Comparison of ENCODE assay signal across 8 cellular contexts in the genomic region with DNA sequence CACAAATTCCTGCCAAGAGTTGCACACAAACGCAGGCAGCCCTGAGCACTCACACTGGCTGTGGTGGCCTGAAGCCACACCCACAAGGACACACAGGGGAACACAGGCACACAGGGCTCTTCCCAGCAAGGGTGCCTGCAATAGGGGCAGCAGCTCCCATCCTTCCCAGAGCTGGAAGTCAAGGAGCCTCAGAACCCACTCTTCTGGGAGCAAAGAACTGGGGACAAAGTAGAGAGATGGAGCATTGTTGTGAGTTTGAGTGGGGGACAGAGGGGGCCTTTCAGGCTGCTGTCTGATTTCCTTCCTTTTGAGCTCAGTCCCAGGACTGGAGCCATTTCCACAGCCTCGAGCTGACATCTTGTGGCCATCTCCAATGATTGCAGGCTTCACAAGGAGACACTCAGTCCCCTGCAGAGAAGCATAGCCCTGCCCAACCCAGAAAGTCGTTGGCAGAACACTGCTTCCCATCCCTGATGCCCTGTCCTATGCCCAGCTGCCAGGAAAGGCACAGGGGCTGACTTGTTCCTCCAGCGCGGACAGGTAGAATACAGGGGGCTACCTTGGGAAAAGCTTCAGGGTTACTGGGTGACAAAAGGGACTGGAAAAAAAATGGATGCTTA. TPM values are rescaled to one million over a fixed set of nuclear protein-coding genes. Genes with fewer than 3 reads are reported as not detected.
DNase-seq lines count a peak whose midpoint lies in the region; ATAC-seq and TF ChIP-seq lines count a peak whose summit lies in the region.

No MANE protein-coding gene starts in this region.

- H3K4me3 Mint-ChIP-seq in CD4-positive, alpha-beta T cell, result no peak overlapping the region
- no peak overlapping the region for H3K4me3 Mint-ChIP-seq in activated naive CD4-positive, alpha-beta T cell treated with anti-CD3 and anti-CD28 coated beads for 36 hours

- H3K36me3 Mint-ChIP-seq in CD4-positive, alpha-beta T cell (ENCODE audit: low read depth), result no peaks in the 10 kb centered on the region
- H3K36me3 Mint-ChIP-seq in activated naive CD4-positive, alpha-beta T cell treated with anti-CD3 and anti-CD28 coated beads for 36 hours (ENCODE audit: low read depth), result no peaks in the 10 kb centered on the region

- peak in 1 of 10 experiments; percentile 4 for DNase-seq in CD4-positive, alpha-beta T cell
- peak; percentile 61 for DNase-seq in GM19240 (ENCODE audit: insufficient read length, low spot score)
- DNase-seq in NCI-H345 treated with DMSO at 0.1 percent for 48 hours (lab: John Stamatoyannopoulos, UW; ENCODE audit: unreplicated experiment), result peak; percentile 30
- peak; percentile 64 for DNase-seq in activated naive CD4-positive, alpha-beta T cell treated with anti-CD3 and anti-CD28 coated beads for 36 hours
- peak in 1 of 2 donors; percentile 35 for DNase-seq in heart right ventricle
- peak; percentile 73 for DNase-seq in putamen (ENCODE audit: low spot score)

- CTCF ChIA-PET in CD4-positive, alpha-beta T cell (lab: Charles Lee), result interaction anchor here (1.4 kb wide), 1 partner anchor 316 kb away, joined by 5 read pairs; no protein-coding TSS in a partner anchor
- CTCF ChIA-PET in activated naive CD4-positive, alpha-beta T cell treated with anti-CD3 and anti-CD28 coated beads for 36 hours (lab: Charles Lee), result interaction anchor here (0.9 to 2.1 kb wide), 9 partner anchors 10 to 444 kb away, joined by 3 to 9 read pairs (median 3); no protein-coding TSS in a partner anchor

- no peak overlapping the region for H3K27ac Mint-ChIP-seq in CD4-positive, alpha-beta T cell
- H3K27ac Mint-ChIP-seq in activated naive CD4-positive, alpha-beta T cell treated with anti-CD3 and anti-CD28 coated beads for 36 hours, result no peak overlapping the region

- peak; percentile 73 for ATAC-seq in CD4-positive, alpha-beta T cell (ENCODE audit: poor library complexity)
- ATAC-seq in heart right ventricle (peak; percentile 69 to 88 (median 77)), GM18520 (IDR thresholded peaks at IDR 0.05; ENCODE audit: unreplicated experiment) (no peak), GM19324 (IDR thresholded peaks at IDR 0.05; ENCODE audit: low FRiP score, unreplicated experiment) (no peak)

- H3K27ac ChIP-seq in CD4-positive, alpha-beta T cell (ENCODE audit: low read depth, low read length), result no peak overlapping the region
- no peak overlapping the region for H3K27ac ChIP-seq in heart right ventricle

- H3K4me1 ChIP-seq in heart right ventricle, result peaks cover 0 to 16% (median 3%) of the 10 kb centered on the region in 9 donors

- 10 to 20% methylated on average over 5 of the region's 5 CpGs for WGBS in heart right ventricle, 2 donors

- no peaks in the 10 kb centered on the region for H3K27me3 ChIP-seq in CD4-positive, alpha-beta T cell (ENCODE audit: control insufficient read depth, insufficient read depth, low read length)
- H3K27me3 ChIP-seq in heart right ventricle, result peaks cover 0 to 61% (median 43%) of the 10 kb centered on the region in 7 donors

- no peak overlapping the region for H3K4me3 ChIP-seq in heart right ventricle

- intact Hi-C loops in CD4-positive, alpha-beta T cell (cut with DNase I, micrococcal nuclease), result loop anchor here in 1 of 2 experiments (5.0 kb wide), 2 partner anchors 206 to 316 kb away; no protein-coding TSS in a partner anchor
- intact Hi-C loops in activated naive CD4-positive, alpha-beta T cell treated with anti-CD3 and anti-CD28 coated beads for 36 hours (cut with micrococcal nuclease), result loop anchor here (1.0 kb wide), 1 partner anchor 316 kb away; no protein-coding TSS in a partner anchor
- intact Hi-C loops in heart right ventricle (cut with DNase I), result loop anchor here (1.0 to 10.0 kb wide), 14 partner anchors 134 to 544 kb away; partner anchors contain the start of genes PAX2 (in 1 of the 10) and PKD2L1 (in 1 of the 10)

- POLR2A ChIA-PET in CD4-positive, alpha-beta T cell (lab: Charles Lee), result interaction anchor here (0.7 kb wide), 1 partner anchor 11 kb away, joined by 3 read pairs; no protein-coding TSS in a partner anchor

- H3K36me3 ChIP-seq in heart right ventricle, result no peaks in the 10 kb centered on the region

- no peaks in the 10 kb centered on the region for H3K9me3 Mint-ChIP-seq in CD4-positive, alpha-beta T cell
- H3K9me3 Mint-ChIP-seq in activated naive CD4-positive, alpha-beta T cell treated with anti-CD3 and anti-CD28 coated beads for 36 hours, result no peaks in the 10 kb centered on the region

- no peak for TF ChIP-seq CTCF in CD4-positive, alpha-beta T cell (IDR thresholded peaks at IDR 0.05)
- TF ChIP-seq CTCF in heart right ventricle (IDR thresholded peaks at IDR 0.05), result peak in 8 of 9 donors; percentile 30 to 75 (median 64)

- H3K27me3 Mint-ChIP-seq in CD4-positive, alpha-beta T cell, result peaks cover 11% of the 10 kb centered on the region
- peaks cover 10% of the 10 kb centered on the region for H3K27me3 Mint-ChIP-seq in activated naive CD4-positive, alpha-beta T cell treated with anti-CD3 and anti-CD28 coated beads for 36 hours (ENCODE audit: low read depth)

- H3K9me3 ChIP-seq in CD4-positive, alpha-beta T cell (ENCODE audit: control insufficient read depth, low read length), result no peaks in the 10 kb centered on the region
- no peaks in the 10 kb centered on the region for H3K9me3 ChIP-seq in heart right ventricle

- no peaks in the 10 kb centered on the region for H3K4me1 Mint-ChIP-seq in CD4-positive, alpha-beta T cell (ENCODE audit: low read depth)
- no peaks in the 10 kb centered on the region for H3K4me1 Mint-ChIP-seq in activated naive CD4-positive, alpha-beta T cell treated with anti-CD3 and anti-CD28 coated beads for 36 hours (ENCODE audit: low read depth)

RNA-seq across cellular contexts. Expression of gene SLF2, which starts 34.4 kb away (rescaled TPM):
- 10 to 100 TPM; 11.1 TPM for total RNA-seq in CD4-positive, alpha-beta T cell
- total RNA-seq in activated naive CD4-positive, alpha-beta T cell treated with anti-CD3 and anti-CD28 coated beads for 36 hours, result 10 to 100 TPM; 29.3 to 30.3 TPM
- 10 to 100 TPM; 15.8 to 23.6 (median 18.7) TPM for total RNA-seq in heart right ventricle
- 10 to 100 TPM in 1 of 2 donors, 1 to 10 TPM in 1; 4.8 to 17.3 TPM for polyA plus RNA-seq in heart right ventricle

Comparison
In these comparisons a context has a peak if more than half of its experiments do, and no peak if none do; other contexts are left out.
1. ATAC-seq: peak in CD4-positive, alpha-beta T cell (single experiment) and heart right ventricle (8 of 8); none in GM18520 (single experiment) and GM19324 (single experiment).